Comparison of ENCODE assay signal across 8 cellular contexts in the genomic region with DNA sequence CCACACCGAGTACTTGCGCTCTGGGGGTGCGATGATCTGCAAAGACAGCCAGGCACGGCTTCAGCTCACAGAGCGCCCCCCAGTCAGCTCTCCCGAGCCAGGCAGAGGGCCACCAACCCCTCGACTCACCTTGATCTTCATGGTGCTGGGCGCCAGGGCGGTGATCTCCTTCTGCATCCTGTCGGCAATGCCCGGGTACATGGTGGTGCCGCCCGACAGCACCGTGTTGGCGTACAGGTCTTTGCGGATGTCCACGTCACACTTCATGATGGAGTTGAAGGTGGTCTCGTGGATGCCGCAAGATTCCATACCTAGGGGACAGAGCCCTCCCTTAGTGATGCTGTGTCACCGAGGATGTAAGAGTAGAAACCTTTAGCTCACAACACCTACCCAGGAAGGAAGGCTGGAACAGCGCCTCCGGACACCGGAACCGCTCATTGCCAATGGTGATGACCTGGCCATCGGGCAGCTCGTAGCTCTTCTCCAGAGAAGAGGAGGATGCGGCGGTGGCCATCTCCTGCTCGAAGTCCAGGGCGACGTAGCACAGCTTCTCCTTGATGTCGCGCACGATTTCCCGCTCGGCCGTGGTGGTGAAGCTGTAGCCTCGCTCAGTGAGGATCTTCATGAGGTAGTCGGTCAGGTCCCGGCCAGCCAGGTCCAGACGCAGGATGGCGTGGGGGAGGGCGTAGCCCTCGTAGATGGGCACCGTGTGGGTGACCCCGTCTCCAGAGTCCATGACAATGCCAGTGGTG. TPM values are rescaled to one million over a fixed set of nuclear protein-coding genes. Genes with fewer than 3 reads are reported as not detected.
DNase-seq lines count a peak whose midpoint lies in the region; ATAC-seq, FAIRE-seq and TF ChIP-seq lines count a peak whose summit lies in the region.

No MANE protein-coding gene starts in this region.

- H3K4me1 ChIP-seq in mucosa of stomach (ENCODE audit: control insufficient read depth, insufficient read depth, low read length) (peaks cover 16% of the 10 kb centered on the region), vagina (peaks cover 39% of the 10 kb centered on the region)

- peak overlapping the region; percentile 93 to 96 for H3K27ac Mint-ChIP-seq in T-cell

- no peak for ATAC-seq in T-cell (replicated peaks in 1 of 4)

- H3K9me3 ChIP-seq in mucosa of stomach (ENCODE audit: control insufficient read depth, low read length) = no peaks in the 10 kb centered on the region
- no peaks in the 10 kb centered on the region for H3K9me3 ChIP-seq in vagina

- no peaks in the 10 kb centered on the region for H3K27me3 ChIP-seq in mucosa of stomach (ENCODE audit: control insufficient read depth, insufficient read depth, low read length)
- no peaks in the 10 kb centered on the region for H3K27me3 ChIP-seq in vagina

- TF ChIP-seq POLR2A in GM12892 (IDR thresholded peaks at IDR 0.05; ENCODE audit: low read depth, low read length) = peak; percentile 50
- no peak for TF ChIP-seq POLR2A in vagina (IDR thresholded peaks at IDR 0.05)

- peaks cover 35 to 50% (median 50%) of the 10 kb centered on the region in 3 donors for H3K4me1 Mint-ChIP-seq in T-cell

- peak overlapping the region; percentile 98 for H3K27ac ChIP-seq in vagina

- FAIRE-seq in GM12892 (lab: Jason Lieb, UNC) = peak; percentile 50

- CTCF ChIA-PET in T-cell (lab: Charles Lee) = no interaction called here

- no peak for DNase-seq in GM12892 (ENCODE audit: insufficient read length)
- DNase-seq in T-cell = peak in 27 of 34 experiments; percentile 33 to 67 (median 48)
- DNase-seq in ecto neural progenitor cell (ENCODE audit: low spot score) = peak; percentile 58
- no peak for DNase-seq in vagina (ENCODE audit: extremely low spot score in 2 of 2)
- DNase-seq in NCI-H526 treated with DMSO at 0.1 percent for 48 hours (lab: John Stamatoyannopoulos, UW) = no peak
- no peak for DNase-seq in ureter (ENCODE audit: low spot score)
- no peak for DNase-seq in NCI-H82 treated with DMSO at 0.1 percent for 48 hours (lab: John Stamatoyannopoulos, UW; ENCODE audit: unreplicated experiment)

- no peaks in the 10 kb centered on the region for H3K9me3 Mint-ChIP-seq in T-cell

- H3K36me3 Mint-ChIP-seq in T-cell = peaks cover 35% of the 10 kb centered on the region

- H3K36me3 ChIP-seq in mucosa of stomach (ENCODE audit: control insufficient read depth, insufficient read depth, low read length) (peaks cover 28% of the 10 kb centered on the region), vagina (peaks cover 9 to 37% of the 10 kb centered on the region in 2 donors)

- intact Hi-C loops in vagina (cut with DNase I) = loop anchor here (2.0 to 5.0 kb wide), 2 partner anchors 41 to 114 kb away; a partner anchor contains a TSS

- H3K4me3 Mint-ChIP-seq in T-cell = peak overlapping the region; percentile 95 to 98 (median 98)

- POLR2A ChIA-PET in T-cell (lab: Charles Lee) = no interaction called here

- H3K9ac ChIP-seq in mucosa of stomach (ENCODE audit: low read length) = peak overlapping the region; percentile 96

- no peak for TF ChIP-seq CTCF in vagina (IDR thresholded peaks at IDR 0.05)

- H3K4me3 ChIP-seq in mucosa of stomach (ENCODE audit: low read length) = peak overlapping the region; percentile 92
- peak overlapping the region; percentile 93 to 99 for H3K4me3 ChIP-seq in vagina

- H3K27me3 Mint-ChIP-seq in T-cell = no peaks in the 10 kb centered on the region

RNA-seq across cellular contexts. Expression of a gene that starts 1.6 kb away (rescaled TPM):
- polyA plus RNA-seq in GM12892 (2012; ENCODE audit: missing spikeins) = 2,092 TPM
- total RNA-seq in T-cell = 1,000 to 10,000 TPM; 1,183 to 1,383 (median 1,262) TPM
- 2,441 TPM for total RNA-seq in vagina
- 3,857 TPM for total RNA-seq in ureter

RNA-seq across cellular contexts. Expression of a gene that starts 17.2 kb away (rescaled TPM):
- 0.87 TPM for polyA plus RNA-seq in GM12892 (2012; ENCODE audit: missing spikeins)
- total RNA-seq in T-cell (1 to 10 TPM in 3 of 5 donors, under 1 TPM in 2; 0.91 to 4.2 (median 1.2) TPM), vagina (6.6 TPM), ureter (4.2 TPM)

RNA-seq across cellular contexts. Expression of a gene that starts 41.2 kb away (rescaled TPM):
- polyA plus RNA-seq in GM12892 (2012; ENCODE audit: missing spikeins) = 7.8 TPM
- total RNA-seq in T-cell = 10 to 100 TPM; 31.7 to 62.1 (median 59.0) TPM
- total RNA-seq in vagina = 21.4 TPM
- 37.1 TPM for total RNA-seq in ureter

Comparison
In these comparisons a context has a peak if more than half of its experiments do, and no peak if none do; other contexts are left out.
1. DNase-seq: peak in T-cell (27 of 34) and ecto neural progenitor cell (single experiment); none in GM12892 (single experiment), vagina (0 of 2), NCI-H526 treated with DMSO at 0.1 percent for 48 hours (single experiment), ureter (single experiment) and NCI-H82 treated with DMSO at 0.1 percent for 48 hours (single experiment).